In the genomic region with DNA sequence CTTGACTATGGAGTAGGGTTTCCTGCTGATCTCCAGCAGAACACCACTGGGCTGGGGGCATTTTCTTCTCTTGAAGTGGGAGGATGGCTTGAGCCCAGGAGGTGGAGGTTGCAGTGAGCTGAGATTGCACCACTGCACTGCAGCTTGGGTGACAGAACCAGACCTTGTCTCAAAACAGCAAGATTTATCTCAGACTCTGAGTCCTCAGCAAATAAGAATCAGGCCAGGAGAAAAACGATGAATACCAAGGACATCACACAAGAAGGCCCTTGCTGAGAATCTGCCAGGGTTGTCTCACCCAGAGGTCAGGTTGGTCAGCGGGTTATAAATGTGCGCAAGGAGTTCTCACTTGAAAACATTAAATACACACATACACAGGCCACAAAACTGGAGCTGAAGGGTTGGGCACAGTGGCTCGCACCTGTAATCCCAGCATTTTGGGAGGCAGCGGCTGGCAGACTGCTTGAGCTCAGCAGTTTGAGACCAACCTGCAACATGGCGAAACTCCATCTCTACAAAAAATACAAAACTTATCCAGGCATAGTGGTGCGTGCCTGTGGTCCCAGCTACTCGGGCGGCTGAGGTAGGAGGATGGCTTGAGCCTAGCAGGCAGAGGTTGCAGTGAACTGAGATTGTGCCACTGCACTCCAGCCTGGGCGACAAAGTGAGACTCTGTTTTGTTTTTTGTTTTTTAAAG, we compare ENCODE assay signal across 1 cellular context.
TF ChIP-seq lines count a peak whose summit lies in the region.

No MANE protein-coding gene starts in this region.

TF ChIP-seq in HepG2, 621 proteins besides CTCF, POLR2A, EP300 and RAD21:
- TF ChIP-seq TEAD3 (CRISPR knock-in tag; optimal IDR thresholded peaks at IDR 0.05; ENCODE audit: borderline replicate concordance) (peak; percentile 14), PRMT3 (CRISPR knock-in tag; IDR thresholded peaks at IDR 0.05; ENCODE audit: borderline replicate concordance, low read depth) (no peak), ZNF703 (CRISPR knock-in tag; IDR thresholded peaks at IDR 0.05; ENCODE audit: borderline replicate concordance) (no peak), SATB2 (CRISPR knock-in tag; IDR thresholded peaks at IDR 0.05) (no peak), CC2D1A (CRISPR knock-in tag; IDR thresholded peaks at IDR 0.05) (no peak), ZBTB38 (CRISPR knock-in tag; IDR thresholded peaks at IDR 0.05) (peak; percentile 44; the same call in 1 of the 2 replicates)
- TF ChIP-seq, protein P1, sequence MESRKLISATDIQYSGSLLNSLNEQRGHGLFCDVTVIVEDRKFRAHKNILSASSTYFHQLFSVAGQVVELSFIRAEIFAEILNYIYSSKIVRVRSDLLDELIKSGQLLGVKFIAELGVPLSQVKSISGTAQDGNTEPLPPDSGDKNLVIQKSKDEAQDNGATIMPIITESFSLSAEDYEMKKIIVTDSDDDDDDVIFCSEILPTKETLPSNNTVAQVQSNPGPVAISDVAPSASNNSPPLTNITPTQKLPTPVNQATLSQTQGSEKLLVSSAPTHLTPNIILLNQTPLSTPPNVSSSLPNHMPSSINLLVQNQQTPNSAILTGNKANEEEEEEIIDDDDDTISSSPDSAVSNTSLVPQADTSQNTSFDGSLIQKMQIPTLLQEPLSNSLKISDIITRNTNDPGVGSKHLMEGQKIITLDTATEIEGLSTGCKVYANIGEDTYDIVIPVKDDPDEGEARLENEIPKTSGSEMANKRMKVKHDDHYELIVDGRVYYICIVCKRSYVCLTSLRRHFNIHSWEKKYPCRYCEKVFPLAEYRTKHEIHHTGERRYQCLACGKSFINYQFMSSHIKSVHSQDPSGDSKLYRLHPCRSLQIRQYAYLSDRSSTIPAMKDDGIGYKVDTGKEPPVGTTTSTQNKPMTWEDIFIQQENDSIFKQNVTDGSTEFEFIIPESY (CRISPR knock-in tag; IDR thresholded peaks at IDR 0.05), result peak; percentile 35; the same call in 1 of the 2 replicates
- TF ChIP-seq, protein P2, sequence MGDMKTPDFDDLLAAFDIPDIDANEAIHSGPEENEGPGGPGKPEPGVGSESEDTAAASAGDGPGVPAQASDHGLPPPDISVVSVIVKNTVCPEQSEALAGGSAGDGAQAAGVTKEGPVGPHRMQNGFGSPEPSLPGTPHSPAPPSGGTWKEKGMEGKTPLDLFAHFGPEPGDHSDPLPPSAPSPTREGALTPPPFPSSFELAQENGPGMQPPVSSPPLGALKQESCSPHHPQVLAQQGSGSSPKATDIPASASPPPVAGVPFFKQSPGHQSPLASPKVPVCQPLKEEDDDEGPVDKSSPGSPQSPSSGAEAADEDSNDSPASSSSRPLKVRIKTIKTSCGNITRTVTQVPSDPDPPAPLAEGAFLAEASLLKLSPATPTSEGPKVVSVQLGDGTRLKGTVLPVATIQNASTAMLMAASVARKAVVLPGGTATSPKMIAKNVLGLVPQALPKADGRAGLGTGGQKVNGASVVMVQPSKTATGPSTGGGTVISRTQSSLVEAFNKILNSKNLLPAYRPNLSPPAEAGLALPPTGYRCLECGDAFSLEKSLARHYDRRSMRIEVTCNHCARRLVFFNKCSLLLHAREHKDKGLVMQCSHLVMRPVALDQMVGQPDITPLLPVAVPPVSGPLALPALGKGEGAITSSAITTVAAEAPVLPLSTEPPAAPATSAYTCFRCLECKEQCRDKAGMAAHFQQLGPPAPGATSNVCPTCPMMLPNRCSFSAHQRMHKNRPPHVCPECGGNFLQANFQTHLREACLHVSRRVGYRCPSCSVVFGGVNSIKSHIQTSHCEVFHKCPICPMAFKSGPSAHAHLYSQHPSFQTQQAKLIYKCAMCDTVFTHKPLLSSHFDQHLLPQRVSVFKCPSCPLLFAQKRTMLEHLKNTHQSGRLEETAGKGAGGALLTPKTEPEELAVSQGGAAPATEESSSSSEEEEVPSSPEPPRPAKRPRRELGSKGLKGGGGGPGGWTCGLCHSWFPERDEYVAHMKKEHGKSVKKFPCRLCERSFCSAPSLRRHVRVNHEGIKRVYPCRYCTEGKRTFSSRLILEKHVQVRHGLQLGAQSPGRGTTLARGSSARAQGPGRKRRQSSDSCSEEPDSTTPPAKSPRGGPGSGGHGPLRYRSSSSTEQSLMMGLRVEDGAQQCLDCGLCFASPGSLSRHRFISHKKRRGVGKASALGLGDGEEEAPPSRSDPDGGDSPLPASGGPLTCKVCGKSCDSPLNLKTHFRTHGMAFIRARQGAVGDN (CRISPR knock-in tag; IDR thresholded peaks at IDR 0.05), result peak; percentile 21; the same call in 1 of the 2 replicates
